Comparison of ENCODE assay signal across 14 cellular contexts in genomic region chr16:8950580-8951077, GRCh38. TPM values are rescaled to one million over a fixed set of nuclear protein-coding genes. Genes with fewer than 3 reads are reported as not detected.
A peak's percentile ranks its signal among the peaks of the same experiment; 100 is the strongest.
DNase-seq lines count a peak whose midpoint lies in the region; ATAC-seq, FAIRE-seq and TF ChIP-seq lines count a peak whose summit lies in the region.
"Had no signal": no experiment of that assay in that cellular context is flagged by ENCODE, and none has a peak within 500 bp of the region (broad histone marks: within the 10 kb centered on the region; RNA-seq: fewer than 3 reads in every experiment).

No MANE protein-coding gene starts in this region.

- no peaks in the 10 kb centered on the region for H3K9me2 ChIP-seq in Karpas-422 (replicated peaks; ENCODE audit: insufficient read depth, low read length)

- no peak overlapping the region for H3K14ac ChIP-seq in H1 (ENCODE audit: insufficient read length)

- H3K79me1 ChIP-seq in H1 (ENCODE audit: low read depth, low read length): peaks cover 25% of the 10 kb centered on the region

- ATAC-seq in HG03457 (IDR thresholded peaks at IDR 0.05; ENCODE audit: unreplicated experiment): no peak
- ATAC-seq: lower lobe of right lung had no signal

- H3K9ac ChIP-seq in BLaER1 (peak overlapping the region; percentile 9; the same call in 1 of the 2 replicates), Karpas-422 (ENCODE audit: low read length) (no peak overlapping the region), H1 (replicated peaks in 1 of 4; ENCODE audit: extremely low read depth in 1 of 4, low read depth in 3 of 4, low read length in 3 of 4) (peak overlapping the region in 1 of 4 experiments; percentile 1; a peak in 2 of 7 replicates), muscle layer of colon (ENCODE audit: low read length) (peak overlapping the region; percentile 5)

- H3K4me3 ChIP-seq in BLaER1 (no peak overlapping the region), Karpas-422 (ENCODE audit: low read length) (no peak overlapping the region; the same call in 1 of the 2 replicates), H1 (ENCODE audit: extremely low read depth in 1 of 4, insufficient read depth in 2 of 4, low read depth in 3 of 4, low read length in 4 of 4) (no peak overlapping the region), muscle layer of colon (ENCODE audit: low read depth in 1 of 2, low read length in 2 of 2) (no peak overlapping the region), small intestine (ENCODE audit: low read depth in 1 of 2, low read length in 2 of 2) (no peak overlapping the region)
- H3K4me3 ChIP-seq: breast epithelium, lower lobe of right lung, thyroid gland had no signal

- no peak for TF ChIP-seq POLR2A in H1 (IDR thresholded peaks at IDR 0.05; ENCODE audit: control extremely low read depth in 1 of 2, low read depth in 2 of 2, low read length in 2 of 2)

- H2AFZ ChIP-seq in Karpas-422 (ENCODE audit: low read length): no peak overlapping the region
- no peak overlapping the region for H2AFZ ChIP-seq in H1 (ENCODE audit: low read length)

- H3K23me2 ChIP-seq in H1 (ENCODE audit: low read depth, low read length): no peaks in the 10 kb centered on the region

- H3K4me1 ChIP-seq in BLaER1 (peaks cover 95% of the 10 kb centered on the region), Karpas-422 (ENCODE audit: low read length) (peaks cover 80% of the 10 kb centered on the region), H1 (replicated peaks in 1 of 4; ENCODE audit: control insufficient read depth in 3 of 4, insufficient read depth in 4 of 4, low read length in 3 of 4) (peaks cover 14 to 25% (median 19%) of the 10 kb centered on the region in 4 experiments), muscle layer of colon (ENCODE audit: insufficient read depth, low read length) (peaks cover 63% of the 10 kb centered on the region), small intestine (ENCODE audit: control insufficient read depth in 2 of 2, insufficient read depth in 1 of 2, low read depth in 1 of 2, low read length in 1 of 2) (peaks cover 24 to 51% of the 10 kb centered on the region in 2 donors)

- H4K91ac ChIP-seq in H1 (replicated peaks; ENCODE audit: insufficient read length, low read length): no peak overlapping the region

- intact Hi-C loops in head of caudate nucleus (cut with DNase I): no loop called here

- DNase-seq in Karpas-422 (no peak), H1 (ENCODE audit: low read depth in 1 of 2, low spot score in 2 of 2) (no peak), small intestine (no peak), head of caudate nucleus (no peak), AG08396 (ENCODE audit: low spot score) (no peak)
- DNase-seq: lower lobe of right lung, NCI-H187, retina had no signal

- H3K18ac ChIP-seq in H1 (ENCODE audit: extremely low read depth, low read length): peak overlapping the region; percentile 10; the same call in 1 of the 2 replicates

- H2BK5ac ChIP-seq in H1 (ENCODE audit: low read depth, low read length): peak overlapping the region; percentile 3; the same call in 1 of the 2 replicates

- FAIRE-seq in H1 (lab: Jason Lieb, UNC): no peak
- FAIRE-seq in small intestine (lab: Jason Lieb, UNC): no peak
- FAIRE-seq: frontal cortex had no signal

- no peak overlapping the region for H3K23ac ChIP-seq in H1 (ENCODE audit: insufficient read length)

- H2BK15ac ChIP-seq in H1 (ENCODE audit: low read length): no peak overlapping the region

- H3K79me2 ChIP-seq in Karpas-422 (ENCODE audit: low read length) (peaks cover 47% of the 10 kb centered on the region), H1 (ENCODE audit: control insufficient read depth in 1 of 2, insufficient read depth in 2 of 2, low read length in 2 of 2) (peaks cover 66 to 95% of the 10 kb centered on the region in 2 experiments)

- no peak overlapping the region; the same call in 1 of the 2 replicates for H2AK5ac ChIP-seq in H1 (ENCODE audit: low read depth, low read length)

- H2BK120ac ChIP-seq in H1 (replicated peaks; ENCODE audit: low read depth, low read length): no peak overlapping the region

- H4K8ac ChIP-seq in H1 (ENCODE audit: extremely low read depth, insufficient read depth, low read length): no peak overlapping the region

- H4K5ac ChIP-seq in H1 (ENCODE audit: insufficient read length, low read depth, low read length): no peak overlapping the region

- no peak for TF ChIP-seq EP300 in H1 (IDR thresholded peaks at IDR 0.05; ENCODE audit: borderline replicate concordance in 1 of 2, low read depth in 2 of 2, low read length in 2 of 2)

- no peak overlapping the region for H3K4ac ChIP-seq in H1 (replicated peaks; ENCODE audit: insufficient read length, low read depth, low read length)

- CTCF ChIA-PET in H1 (lab: Charles Lee; ENCODE audit: partially characterized antibody): interaction anchor here (1.0 to 7.2 kb wide), 6 partner anchors 14 to 71 kb away, joined by 3 to 88 read pairs (median 8); no protein-coding TSS in a partner anchor

- TF ChIP-seq CTCF in H1 (IDR thresholded peaks at IDR 0.05; ENCODE audit: control extremely low read depth in 1 of 3, insufficient read depth in 1 of 3, low read depth in 1 of 3, low read length in 3 of 3): no peak

- no peak overlapping the region for H2BK12ac ChIP-seq in H1 (ENCODE audit: low read depth, low read length)

- no peaks in the 10 kb centered on the region for H3K9me3 ChIP-seq in BLaER1
- H3K9me3 ChIP-seq in Karpas-422 (ENCODE audit: low read length): no peaks in the 10 kb centered on the region
- H3K9me3 ChIP-seq in H1 (ENCODE audit: insufficient read depth in 2 of 2, low read depth in 1 of 2, low read length in 1 of 2): no peaks in the 10 kb centered on the region
- no peaks in the 10 kb centered on the region for H3K9me3 ChIP-seq in muscle layer of colon (ENCODE audit: low read length)
- H3K9me3 ChIP-seq in small intestine (ENCODE audit: control insufficient read depth, low read depth): no peaks in the 10 kb centered on the region
- H3K9me3 ChIP-seq: breast epithelium, lower lobe of right lung, thyroid gland had no signal

- TF ChIP-seq RAD21 in H1 (IDR thresholded peaks at IDR 0.05 in 1 of 2, conservative IDR thresholded peaks at IDR 0.05 in 1 of 2; ENCODE audit: low read depth in 2 of 2, low read length in 2 of 2): no peak

- peak overlapping the region; percentile 65 for H3K4me2 ChIP-seq in BLaER1
- peak overlapping the region; percentile 58 for H3K4me2 ChIP-seq in Karpas-422 (ENCODE audit: low read depth, low read length, poor library complexity, severe bottlenecking)
- H3K4me2 ChIP-seq in H1 (ENCODE audit: insufficient read depth in 1 of 2, low read depth in 2 of 2, low read length in 2 of 2): peak overlapping the region in 1 of 2 experiments; percentile 22; a peak in 1 of 4 replicates

- WGBS in H1 (ENCODE audit: extremely low coverage in 1 of 2, insufficient coverage in 1 of 2, insufficient read length in 1 of 2, insufficient replicate concordance in 2 of 2, low coverage in 1 of 2, low lambda C conversion rate in 2 of 2, missing lambda C conversion rate in 1 of 2), 2 experiments: 93% methylated on average over 11 of the region's 11 CpGs; no CpG with 5 or more reads in 1 of the 2 experiments
- 49 to 71% (median 62%) methylated on average over 11 of the region's 11 CpGs for WGBS in small intestine, 3 donors

- H3K27me3 ChIP-seq in BLaER1 (no peaks in the 10 kb centered on the region), Karpas-422 (ENCODE audit: low read length) (peaks cover 11% of the 10 kb centered on the region; the same call in 1 of the 2 replicates), H1 (replicated peaks in 1 of 4; ENCODE audit: control insufficient read depth in 3 of 4, extremely low read depth in 1 of 4, insufficient read depth in 3 of 4, low read length in 3 of 4) (no peaks in the 10 kb centered on the region), muscle layer of colon (ENCODE audit: control insufficient read depth in 1 of 2, insufficient read depth in 2 of 2, low read length in 2 of 2) (no peaks in the 10 kb centered on the region), small intestine (ENCODE audit: control insufficient read depth in 2 of 2, insufficient read depth in 2 of 2, low read length in 2 of 2) (no peaks in the 10 kb centered on the region)
- H3K27me3 ChIP-seq: breast epithelium, thyroid gland had no signal

- no peak overlapping the region for H3K56ac ChIP-seq in H1 (replicated peaks; ENCODE audit: insufficient read length, low read depth, low read length)

- H4K20me1 ChIP-seq in BLaER1 (peaks cover 99% of the 10 kb centered on the region), Karpas-422 (ENCODE audit: insufficient read depth, low read depth, low read length) (peaks cover 91% of the 10 kb centered on the region), H1 (replicated peaks in 1 of 2; ENCODE audit: control insufficient read depth in 1 of 2, insufficient read depth in 2 of 2, low read length in 2 of 2) (peaks cover 59 to 71% of the 10 kb centered on the region in 2 experiments)

- H2BK20ac ChIP-seq in H1 (ENCODE audit: low read length): no peak overlapping the region

- no peak overlapping the region for H3K27ac ChIP-seq in BLaER1
- no peak overlapping the region for H3K27ac ChIP-seq in Karpas-422 (ENCODE audit: low read length)
- no peak overlapping the region for H3K27ac ChIP-seq in H1 (ENCODE audit: low read depth, low read length)
- no peak overlapping the region for H3K27ac ChIP-seq in muscle layer of colon (ENCODE audit: low read depth, low read length)
- H3K27ac ChIP-seq in small intestine (ENCODE audit: low read depth in 1 of 2, low read length in 1 of 2): no peak overlapping the region
- H3K27ac ChIP-seq: breast epithelium, lower lobe of right lung, thyroid gland had no signal

- H3K36me3 ChIP-seq in BLaER1 (peaks cover 23% of the 10 kb centered on the region), Karpas-422 (ENCODE audit: insufficient read depth, low read length) (no peaks in the 10 kb centered on the region), H1 (ENCODE audit: control insufficient read depth in 2 of 4, insufficient read depth in 4 of 4, low read length in 3 of 4) (no peaks in the 10 kb centered on the region), muscle layer of colon (ENCODE audit: insufficient read depth, low read length) (no peaks in the 10 kb centered on the region), small intestine (ENCODE audit: control insufficient read depth in 2 of 2, insufficient read depth in 2 of 2, low read length in 2 of 2) (peaks cover 0 to 2% of the 10 kb centered on the region in 2 donors)
- H3K36me3 ChIP-seq: breast epithelium, lower lobe of right lung, thyroid gland had no signal

- POLR2A ChIA-PET in H1 (lab: Charles Lee; ENCODE audit: partially characterized antibody): interaction anchor here (0.6 to 1.9 kb wide), 4 partner anchors 9 to 15 kb away, joined by 4 to 5 read pairs (median 4); partner anchors contain the start of gene USP7

RNA-seq across cellular contexts. Expression of gene USP7, which starts 13.1 kb away (rescaled TPM):
- 38.6 and 42.5 TPM in 2 replicates for total RNA-seq in Karpas-422 (2014; rRNA removed; shearing (Covaris generic); ENCODE audit: low replicate concordance)
- 208 and 211 TPM in 2 replicates for total RNA-seq in H1 (2021; fragmentation: NEBNext Ultra II Directional; extraction: Animal tissue kit (Norgen Biotek cat#: 25700))
- polyA plus RNA-seq in H1 (2011; rRNA removed): 21.3 and 22.8 TPM in 2 replicates
- 30.9 TPM for polyA plus RNA-seq in H1 (2011; cell fraction: cytosol; rRNA removed)
- 117 TPM for polyA plus RNA-seq in H1 (2011; cell fraction: nucleus; rRNA removed)
- polyA plus RNA-seq in H1 (2012, experiment 1 of 2): 91.3 to 141 TPM (median 111 TPM) in 4 replicates
- polyA plus RNA-seq in H1 (2012, experiment 2 of 2): 7.7 TPM
- 77.1 TPM for polyA plus RNA-seq in H1 (2013, experiment 1 of 2)
- polyA plus RNA-seq in H1 (2013, experiment 2 of 2): 78.8 TPM
- polyA minus RNA-seq in H1 (2011; rRNA and poly(A)+ RNA removed): 157 and 170 TPM in 2 replicates
- 41.6 TPM for polyA minus RNA-seq in H1 (2011; cell fraction: cytosol; rRNA and poly(A)+ RNA removed)
- 170 TPM for polyA minus RNA-seq in H1 (2011; cell fraction: nucleus; rRNA and poly(A)+ RNA removed)
- polyA plus RNA-seq in small intestine: 10 to 100 TPM; 31.6 to 39.6 (median 32.4) TPM
